Comparison of ENCODE assay signal across 1 cellular context in genomic region chr5:67160985-67161384, GRCh38.
TF ChIP-seq lines count a peak whose summit lies in the region.

No MANE protein-coding gene starts in this region.

TF ChIP-seq in HepG2, 621 proteins besides CTCF, POLR2A, EP300 and RAD21:
- TF ChIP-seq TP53 (CRISPR knock-in tag; conservative IDR thresholded peaks at IDR 0.05) (no peak), LCORL (IDR thresholded peaks at IDR 0.05) (no peak), LCORL (CRISPR knock-in tag; IDR thresholded peaks at IDR 0.05) (no peak), ADNP (CRISPR knock-in tag; IDR thresholded peaks at IDR 0.05) (no peak), ZNF773 (CRISPR knock-in tag; IDR thresholded peaks at IDR 0.05; ENCODE audit: borderline replicate concordance) (no peak), ZNF33B (CRISPR knock-in tag; IDR thresholded peaks at IDR 0.05) (no peak), JUN (CRISPR knock-in tag; IDR thresholded peaks at IDR 0.05) (no peak), NR2F2 (IDR thresholded peaks at IDR 0.05; ENCODE audit: borderline replicate concordance, low read depth) (no peak), U2AF2 (IDR thresholded peaks at IDR 0.05; ENCODE audit: low read depth, low read length) (no peak), ZKSCAN8 (CRISPR knock-in tag; IDR thresholded peaks at IDR 0.05; ENCODE audit: borderline replicate concordance) (no peak), PRMT3 (CRISPR knock-in tag; IDR thresholded peaks at IDR 0.05; ENCODE audit: borderline replicate concordance, low read depth) (no peak), ZSCAN20 (CRISPR knock-in tag; IDR thresholded peaks at IDR 0.05; ENCODE audit: borderline replicate concordance) (no peak), ZNF839 (CRISPR knock-in tag; IDR thresholded peaks at IDR 0.05; ENCODE audit: borderline replicate concordance) (no peak), THAP11 (CRISPR knock-in tag; IDR thresholded peaks at IDR 0.05) (no peak), POLR2AphosphoS2 (IDR thresholded peaks at IDR 0.05; ENCODE audit: low read depth, low read length) (no peak), ZNF160 (CRISPR knock-in tag; IDR thresholded peaks at IDR 0.05) (no peak), PHB2 (IDR thresholded peaks at IDR 0.05; ENCODE audit: partially characterized antibody) (no peak)
- TF ChIP-seq, protein P1, sequence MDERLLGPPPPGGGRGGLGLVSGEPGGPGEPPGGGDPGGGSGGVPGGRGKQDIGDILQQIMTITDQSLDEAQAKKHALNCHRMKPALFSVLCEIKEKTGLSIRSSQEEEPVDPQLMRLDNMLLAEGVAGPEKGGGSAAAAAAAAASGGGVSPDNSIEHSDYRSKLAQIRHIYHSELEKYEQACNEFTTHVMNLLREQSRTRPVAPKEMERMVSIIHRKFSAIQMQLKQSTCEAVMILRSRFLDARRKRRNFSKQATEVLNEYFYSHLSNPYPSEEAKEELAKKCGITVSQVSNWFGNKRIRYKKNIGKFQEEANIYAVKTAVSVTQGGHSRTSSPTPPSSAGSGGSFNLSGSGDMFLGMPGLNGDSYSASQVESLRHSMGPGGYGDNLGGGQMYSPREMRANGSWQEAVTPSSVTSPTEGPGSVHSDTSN (CRISPR knock-in tag; IDR thresholded peaks at IDR 0.05): no peak
- TF ChIP-seq, protein P2, sequence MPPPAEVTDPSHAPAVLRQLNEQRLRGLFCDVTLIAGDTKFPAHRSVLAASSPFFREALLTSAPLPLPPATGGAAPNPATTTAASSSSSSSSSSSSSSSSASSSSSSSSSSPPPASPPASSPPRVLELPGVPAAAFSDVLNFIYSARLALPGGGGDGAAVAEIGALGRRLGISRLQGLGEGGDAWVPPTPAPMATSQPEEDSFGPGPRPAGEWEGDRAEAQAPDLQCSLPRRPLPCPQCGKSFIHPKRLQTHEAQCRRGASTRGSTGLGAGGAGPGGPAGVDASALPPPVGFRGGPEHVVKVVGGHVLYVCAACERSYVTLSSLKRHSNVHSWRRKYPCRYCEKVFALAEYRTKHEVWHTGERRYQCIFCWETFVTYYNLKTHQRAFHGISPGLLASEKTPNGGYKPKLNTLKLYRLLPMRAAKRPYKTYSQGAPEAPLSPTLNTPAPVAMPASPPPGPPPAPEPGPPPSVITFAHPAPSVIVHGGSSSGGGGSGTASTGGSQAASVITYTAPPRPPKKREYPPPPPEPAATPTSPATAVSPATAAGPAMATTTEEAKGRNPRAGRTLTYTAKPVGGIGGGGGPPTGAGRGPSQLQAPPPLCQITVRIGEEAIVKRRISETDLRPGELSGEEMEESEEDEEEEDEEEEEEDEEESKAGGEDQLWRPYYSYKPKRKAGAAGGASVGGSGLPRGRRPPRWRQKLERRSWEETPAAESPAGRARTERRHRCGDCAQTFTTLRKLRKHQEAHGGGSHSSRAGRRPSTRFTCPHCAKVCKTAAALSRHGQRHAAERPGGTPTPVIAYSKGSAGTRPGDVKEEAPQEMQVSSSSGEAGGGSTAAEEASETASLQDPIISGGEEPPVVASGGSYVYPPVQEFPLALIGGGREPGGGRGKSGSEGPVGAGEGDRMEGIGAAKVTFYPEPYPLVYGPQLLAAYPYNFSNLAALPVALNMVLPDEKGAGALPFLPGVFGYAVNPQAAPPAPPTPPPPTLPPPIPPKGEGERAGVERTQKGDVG (CRISPR knock-in tag; IDR thresholded peaks at IDR 0.05; ENCODE audit: borderline replicate concordance): no peak
